Comparison of ENCODE assay signal across 2 cellular contexts in genomic region chr15:72236381-72237285, GRCh38.
TF ChIP-seq lines count a peak whose summit lies in the region.

No MANE protein-coding gene starts in this region.

TF ChIP-seq in A549, 52 proteins besides CTCF, POLR2A, EP300 and RAD21 (continued from another document):
- TF ChIP-seq NR3C1 (IDR thresholded peaks at IDR 0.05) (no peak), FOSB (CRISPR knock-in tag; IDR thresholded peaks at IDR 0.05) (no peak), HOXB13 (CRISPR knock-in tag; IDR thresholded peaks at IDR 0.05; ENCODE audit: low read depth) (peak; percentile 25; the same call in 1 of the 2 replicates), JUNB (IDR thresholded peaks at IDR 0.05) (no peak), ZSCAN20 (CRISPR knock-in tag; IDR thresholded peaks at IDR 0.05) (0 out of 2 replicates have a peak, but pooled peaks have one; percentile 18), KDM5A (IDR thresholded peaks at IDR 0.05) (no peak), JUN (IDR thresholded peaks at IDR 0.05) (no peak), TFCP2L1 (CRISPR knock-in tag; IDR thresholded peaks at IDR 0.05) (peak; percentile 91), CHD4 (IDR thresholded peaks at IDR 0.05; ENCODE audit: borderline replicate concordance) (no peak), EHF (CRISPR knock-in tag; IDR thresholded peaks at IDR 0.05) (0 out of 2 replicates have a peak, but pooled peaks have one; percentile 43), ZFP36 (IDR thresholded peaks at IDR 0.05; ENCODE audit: borderline replicate concordance, partially characterized antibody) (no peak), HDAC2 (IDR thresholded peaks at IDR 0.05) (no peak), REST (IDR thresholded peaks at IDR 0.05) (no peak), PHF8 (IDR thresholded peaks at IDR 0.05; ENCODE audit: borderline replicate concordance, low read depth) (no peak), ZC3H11A (IDR thresholded peaks at IDR 0.05) (no peak), USF2 (IDR thresholded peaks at IDR 0.05) (peak; percentile 21; the same call in 1 of the 2 replicates), BHLHE40 (IDR thresholded peaks at IDR 0.05; ENCODE audit: low read depth, low read length) (no peak), SMC3 (IDR thresholded peaks at IDR 0.05) (no peak), MAX (IDR thresholded peaks at IDR 0.05) (0 out of 2 replicates have a peak, but pooled peaks have one; percentile 17)
- TF ChIP-seq, protein P1, sequence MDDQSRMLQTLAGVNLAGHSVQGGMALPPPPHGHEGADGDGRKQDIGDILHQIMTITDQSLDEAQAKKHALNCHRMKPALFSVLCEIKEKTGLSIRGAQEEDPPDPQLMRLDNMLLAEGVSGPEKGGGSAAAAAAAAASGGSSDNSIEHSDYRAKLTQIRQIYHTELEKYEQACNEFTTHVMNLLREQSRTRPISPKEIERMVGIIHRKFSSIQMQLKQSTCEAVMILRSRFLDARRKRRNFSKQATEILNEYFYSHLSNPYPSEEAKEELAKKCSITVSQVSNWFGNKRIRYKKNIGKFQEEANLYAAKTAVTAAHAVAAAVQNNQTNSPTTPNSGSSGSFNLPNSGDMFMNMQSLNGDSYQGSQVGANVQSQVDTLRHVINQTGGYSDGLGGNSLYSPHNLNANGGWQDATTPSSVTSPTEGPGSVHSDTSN (IDR thresholded peaks at IDR 0.05) = no peak

TF ChIP-seq in GM23338, 12 proteins besides CTCF, POLR2A, EP300 and RAD21 (continued from another document):
- TF ChIP-seq REST (IDR thresholded peaks at IDR 0.05; ENCODE audit: unreplicated experiment) (no peak), ZNF114 (CRISPR knock-in tag; IDR thresholded peaks at IDR 0.05) (no peak), CREB1 (CRISPR knock-in tag; IDR thresholded peaks at IDR 0.05; ENCODE audit: low read depth) (no peak), NANOG (IDR thresholded peaks at IDR 0.05; ENCODE audit: borderline replicate concordance) (no peak), ETS1 (IDR thresholded peaks at IDR 0.05) (no peak), ZNF462 (CRISPR knock-in tag; IDR thresholded peaks at IDR 0.05) (no peak), ZNF331 (CRISPR knock-in tag; IDR thresholded peaks at IDR 0.05; ENCODE audit: low read depth) (no peak), EZH2 (IDR thresholded peaks at IDR 0.05; ENCODE audit: low read depth, unreplicated experiment) (no peak), JUNB (IDR thresholded peaks at IDR 0.05; ENCODE audit: unreplicated experiment) (no peak), POLR2AphosphoS5 (IDR thresholded peaks at IDR 0.05; ENCODE audit: low read depth) (no peak)
TF ChIP-seq in GM23338: peak in this region for 0.
